1 cellular context compared by ENCODE assay signal in genomic region chr14:95137164-95137803, GRCh38.
TF ChIP-seq lines count a peak whose summit lies in the region.

No MANE protein-coding gene starts in this region.

TF ChIP-seq in K562, 482 proteins besides CTCF, POLR2A, EP300 and RAD21 (continued from another document):
- no peak for TF ChIP-seq PKNOX1 (IDR thresholded peaks at IDR 0.05)
- TF ChIP-seq ZNF354B (CRISPR knock-in tag; IDR thresholded peaks at IDR 0.05) = no peak
- no peak for TF ChIP-seq SREBF2 (CRISPR knock-in tag; IDR thresholded peaks at IDR 0.05)
- TF ChIP-seq SIN3A (IDR thresholded peaks at IDR 0.05; ENCODE audit: borderline replicate concordance in 2 of 2, control insufficient read depth in 1 of 2, low read depth in 2 of 2, low read length in 2 of 2) = no peak
- TF ChIP-seq ZNF586 (CRISPR knock-in tag; conservative IDR thresholded peaks at IDR 0.05) = no peak
- no peak for TF ChIP-seq GTF2B (IDR thresholded peaks at IDR 0.05; ENCODE audit: extremely low read depth, insufficient read length)
- TF ChIP-seq HNRNPUL1 (IDR thresholded peaks at IDR 0.05; ENCODE audit: low read length) = no peak
- no peak for TF ChIP-seq RAD51 (IDR thresholded peaks at IDR 0.05; ENCODE audit: borderline replicate concordance, low read depth)
- no peak for TF ChIP-seq ZEB2 (IDR thresholded peaks at IDR 0.05)
- TF ChIP-seq SMAD3 (CRISPR knock-in tag; conservative IDR thresholded peaks at IDR 0.05) = no peak
- TF ChIP-seq ELK3 (CRISPR knock-in tag; IDR thresholded peaks at IDR 0.05) = no peak
- no peak for TF ChIP-seq KHSRP (IDR thresholded peaks at IDR 0.05)
- TF ChIP-seq ILK (tag; IDR thresholded peaks at IDR 0.05; ENCODE audit: borderline replicate concordance, low read depth) = no peak
- TF ChIP-seq LCOR (CRISPR knock-in tag; IDR thresholded peaks at IDR 0.05) = no peak
- no peak for TF ChIP-seq DEAF1 (CRISPR knock-in tag; IDR thresholded peaks at IDR 0.05)
- no peak for TF ChIP-seq NEUROD1 (IDR thresholded peaks at IDR 0.05; ENCODE audit: borderline replicate concordance, low read depth, low read length, partially characterized antibody)
- TF ChIP-seq ZNF318 (IDR thresholded peaks at IDR 0.05; ENCODE audit: borderline replicate concordance in 1 of 2, low read depth in 1 of 2) = no peak
- no peak for TF ChIP-seq ZKSCAN1 (IDR thresholded peaks at IDR 0.05; ENCODE audit: low read depth, low read length)
- TF ChIP-seq ZNF134 (CRISPR knock-in tag; conservative IDR thresholded peaks at IDR 0.05) = no peak
- TF ChIP-seq HNRNPK (IDR thresholded peaks at IDR 0.05; ENCODE audit: low read depth, low read length, poor library complexity, severe bottlenecking) = peak; percentile 70
- TF ChIP-seq ARID3B (CRISPR knock-in tag; IDR thresholded peaks at IDR 0.05; ENCODE audit: borderline replicate concordance) = no peak
- peak in 1 of 2 experiments; percentile 34; a peak in 2 of 4 replicates for TF ChIP-seq ETV6 (IDR thresholded peaks at IDR 0.05; ENCODE audit: borderline replicate concordance in 1 of 2, low read depth in 2 of 2, low read length in 1 of 2)
- no peak for TF ChIP-seq ETV6 (CRISPR knock-in tag; IDR thresholded peaks at IDR 0.05; ENCODE audit: borderline replicate concordance)
- no peak for TF ChIP-seq ZC3H8 (IDR thresholded peaks at IDR 0.05)
- TF ChIP-seq CBX2 (IDR thresholded peaks at IDR 0.05; ENCODE audit: insufficient read depth, low read length, poor library complexity, severe bottlenecking) = no peak
- TF ChIP-seq ZBTB49 (CRISPR knock-in tag; IDR thresholded peaks at IDR 0.05; ENCODE audit: borderline replicate concordance) = no peak
- no peak for TF ChIP-seq SMC3 (conservative IDR thresholded peaks at IDR 0.05; ENCODE audit: insufficient read depth, low read depth, low read length)
- no peak for TF ChIP-seq XRCC4 (IDR thresholded peaks at IDR 0.05; ENCODE audit: extremely low read depth, insufficient read depth, insufficient read length)
- TF ChIP-seq FUS (optimal IDR thresholded peaks at IDR 0.05; ENCODE audit: low read depth, low read length) = no peak
- no peak for TF ChIP-seq CLOCK (CRISPR knock-in tag; IDR thresholded peaks at IDR 0.05; ENCODE audit: borderline replicate concordance)
- peak; percentile 85 for TF ChIP-seq ZNF512 (tag; IDR thresholded peaks at IDR 0.05)
TF ChIP-seq in K562: peak in this region for 4.
